ENCODE assay signal across 8 cellular contexts in the genomic region with DNA sequence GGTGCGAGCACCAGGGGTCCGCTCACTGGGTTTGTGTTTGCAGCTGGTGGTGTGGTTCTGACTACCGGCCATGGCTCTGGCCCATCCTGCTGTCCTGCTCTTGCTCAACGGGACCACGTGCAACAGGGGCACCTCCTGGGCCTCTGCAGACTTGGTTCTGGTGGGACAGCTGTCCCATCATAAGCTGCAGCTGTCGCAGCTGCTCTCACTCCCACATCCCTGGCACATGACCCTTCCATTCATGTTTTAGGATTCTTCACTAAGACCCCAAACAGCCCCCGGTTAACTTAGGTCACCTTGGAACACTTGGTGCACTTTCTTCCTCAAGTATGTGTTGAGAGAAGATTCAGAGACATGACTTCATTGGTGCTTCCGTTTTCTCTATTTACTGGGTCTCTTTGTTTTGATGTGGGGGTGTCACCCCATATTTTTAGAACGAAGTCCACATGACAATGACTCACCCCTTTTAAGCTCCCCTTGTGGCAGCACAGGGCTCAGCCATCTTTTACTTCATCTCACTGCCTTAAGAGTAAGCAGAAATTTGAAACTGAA.
DNase-seq lines count a peak whose midpoint lies in the region; ATAC-seq and TF ChIP-seq lines count a peak whose summit lies in the region.

No MANE protein-coding gene starts in this region.

- DNase-seq in cardiac muscle cell (ENCODE audit: low read depth in 1 of 2, low spot score in 1 of 2) (peak in 1 of 2 donors; percentile 34), Right ventricle myocardium inferior (ENCODE audit: missing footprints) (no peak), erythroblast (lab: John Stamatoyannopoulos, UW) (peak; percentile 15 to 26), upper lobe of right lung (peak; percentile 76), NCI-H2029 treated with DMSO at 0.1 percent for 48 hours (lab: John Stamatoyannopoulos, UW) (no peak)
- no peak for DNase-seq in activated effector memory CD4-positive, alpha-beta T cell treated with Interleukin-2 at 50 U/mL for 16 hours

- H3K9me3 ChIP-seq in cardiac muscle cell (ENCODE audit: low read depth) (no peaks in the 10 kb centered on the region), upper lobe of right lung (no peaks in the 10 kb centered on the region)

- H3K27me3 ChIP-seq in cardiac muscle cell = no peaks in the 10 kb centered on the region
- no peaks in the 10 kb centered on the region for H3K27me3 ChIP-seq in upper lobe of right lung

- intact Hi-C loops in Right ventricle myocardium inferior (cut with DNase I) (loop anchor here (10.0 kb wide), 1 partner anchor 192 kb away; no protein-coding TSS in a partner anchor), upper lobe of right lung (cut with DNase I) (no loop called here)

- TF ChIP-seq POLR2A in erythroblast (IDR thresholded peaks at IDR 0.05; ENCODE audit: low read length) = no peak

- no peak overlapping the region for H3K27ac ChIP-seq in cardiac muscle cell
- H3K27ac ChIP-seq in upper lobe of right lung = peak overlapping the region; percentile 59

- H3K4me1 ChIP-seq in cardiac muscle cell (ENCODE audit: low read depth) (no peaks in the 10 kb centered on the region), upper lobe of right lung (peaks cover 5% of the 10 kb centered on the region)

- H3K4me3 ChIP-seq in cardiac muscle cell (no peak overlapping the region), upper lobe of right lung (no peak overlapping the region)

- ATAC-seq in Right ventricle myocardium inferior = no peak
- peak; percentile 59 for ATAC-seq in HG03575 (IDR thresholded peaks at IDR 0.05; ENCODE audit: extremely low read depth, insufficient number of reproducible peaks, low FRiP score, unreplicated experiment)
- peak; percentile 67 for ATAC-seq in upper lobe of right lung
- ATAC-seq in HG02588 (IDR thresholded peaks at IDR 0.05; ENCODE audit: unreplicated experiment) = no peak

- H3K36me3 ChIP-seq in cardiac muscle cell (no peaks in the 10 kb centered on the region), upper lobe of right lung (no peaks in the 10 kb centered on the region)

- TF ChIP-seq CTCF in cardiac muscle cell (IDR thresholded peaks at IDR 0.05; ENCODE audit: low read depth, low read length) (peak; percentile 33), upper lobe of right lung (IDR thresholded peaks at IDR 0.05) (peak; percentile 22)

Comparison
In these comparisons a context has a peak if more than half of its experiments do, and no peak if none do; other contexts are left out.
1. DNase-seq: peak in erythroblast (2 of 2) and upper lobe of right lung (single experiment); none in Right ventricle myocardium inferior (single experiment), NCI-H2029 treated with DMSO at 0.1 percent for 48 hours (single experiment) and activated effector memory CD4-positive, alpha-beta T cell treated with Interleukin-2 at 50 U/mL for 16 hours (single experiment).
2. ATAC-seq: peak in HG03575 (single experiment) and upper lobe of right lung (single experiment); none in Right ventricle myocardium inferior (single experiment) and HG02588 (single experiment).